8 cellular contexts compared by ENCODE assay signal in genomic region chr1:86499987-86500593, GRCh38. TPM values are rescaled to one million over a fixed set of nuclear protein-coding genes. Genes with fewer than 3 reads are reported as not detected.
DNase-seq lines count a peak whose midpoint lies in the region; ATAC-seq and TF ChIP-seq lines count a peak whose summit lies in the region.

No MANE protein-coding gene starts in this region.

- CTCF ChIA-PET in activated CD4-positive, alpha-beta memory T cell treated with anti-CD3 and anti-CD28 coated beads, Interleukin-2, amount 10 ng/mL, durations not matched to agents 7 days and 5 days (lab: Charles Lee), result interaction anchor here (0.5 to 3.8 kb wide), 31 partner anchors 9 to 817 kb away, joined by 3 to 32 read pairs (median 3); partner anchors contain the start of genes CLCA2 and ODF2L

- H3K27ac Mint-ChIP-seq in activated CD4-positive, alpha-beta memory T cell treated with anti-CD3 and anti-CD28 coated beads, Interleukin-2, amount 10 ng/mL, durations not matched to agents 7 days and 5 days, result no peak overlapping the region

- peaks cover 17% of the 10 kb centered on the region for H3K4me1 Mint-ChIP-seq in activated CD4-positive, alpha-beta memory T cell treated with anti-CD3 and anti-CD28 coated beads, Interleukin-2, amount 10 ng/mL, durations not matched to agents 7 days and 5 days

- intact Hi-C loops in ascending aorta (cut with DNase I), result no loop called here

- POLR2A ChIA-PET in activated CD4-positive, alpha-beta memory T cell treated with anti-CD3 and anti-CD28 coated beads, Interleukin-2, amount 10 ng/mL, durations not matched to agents 7 days and 5 days (lab: Charles Lee), result no interaction called here

- no peak overlapping the region for H3K4me3 Mint-ChIP-seq in activated CD4-positive, alpha-beta memory T cell treated with anti-CD3 and anti-CD28 coated beads, Interleukin-2, amount 10 ng/mL, durations not matched to agents 7 days and 5 days

- no peaks in the 10 kb centered on the region for H3K9me3 ChIP-seq in ascending aorta
- no peaks in the 10 kb centered on the region for H3K9me3 ChIP-seq in lung (ENCODE audit: control insufficient read depth in 2 of 2, insufficient read depth in 1 of 2, low read length in 1 of 2)

- H3K9me3 Mint-ChIP-seq in activated CD4-positive, alpha-beta memory T cell treated with anti-CD3 and anti-CD28 coated beads, Interleukin-2, amount 10 ng/mL, durations not matched to agents 7 days and 5 days, result no peaks in the 10 kb centered on the region

- peak; percentile 47 to 72 (median 59) for TF ChIP-seq CTCF in ascending aorta (IDR thresholded peaks at IDR 0.05)
- TF ChIP-seq CTCF in lung (IDR thresholded peaks at IDR 0.05; ENCODE audit: control extremely low read depth, extremely low read depth), result peak; percentile 81

- ATAC-seq in GM21723 (IDR thresholded peaks at IDR 0.05; ENCODE audit: unreplicated experiment) (peak; percentile 42), lung (ENCODE audit: insufficient read depth, low FRiP score) (peak; percentile 35), GM18858 (IDR thresholded peaks at IDR 0.05; ENCODE audit: unreplicated experiment) (no peak)

- DNase-seq in COR-L47 (lab: John Stamatoyannopoulos, UW) (peak; percentile 73), NCI-H2107 (lab: John Stamatoyannopoulos, UW) (peak; percentile 42), ascending aorta (ENCODE audit: low spot score in 2 of 2) (no peak), lung (ENCODE audit: low spot score) (no peak), islet precursor cell (no peak)
- DNase-seq in activated CD4-positive, alpha-beta memory T cell treated with anti-CD3 and anti-CD28 coated beads, Interleukin-2, amount 10 ng/mL, durations not matched to agents 7 days and 5 days, result no peak

- no peak overlapping the region for H3K4me3 ChIP-seq in ascending aorta
- no peak overlapping the region for H3K4me3 ChIP-seq in lung

- H3K27me3 ChIP-seq in ascending aorta, result no peaks in the 10 kb centered on the region
- H3K27me3 ChIP-seq in lung (ENCODE audit: control insufficient read depth, insufficient read depth), result no peaks in the 10 kb centered on the region

- H3K36me3 Mint-ChIP-seq in activated CD4-positive, alpha-beta memory T cell treated with anti-CD3 and anti-CD28 coated beads, Interleukin-2, amount 10 ng/mL, durations not matched to agents 7 days and 5 days (ENCODE audit: low read depth), result no peaks in the 10 kb centered on the region

- H3K27me3 Mint-ChIP-seq in activated CD4-positive, alpha-beta memory T cell treated with anti-CD3 and anti-CD28 coated beads, Interleukin-2, amount 10 ng/mL, durations not matched to agents 7 days and 5 days, result peaks cover 15% of the 10 kb centered on the region

- WGBS in lung, 2 donors, result 10 to 16% methylated on average over 3 of the region's 3 CpGs

- no peak overlapping the region for H3K27ac ChIP-seq in ascending aorta
- H3K27ac ChIP-seq in lung (ENCODE audit: low read depth in 1 of 2, low read length in 1 of 2), result no peak overlapping the region

- no peaks in the 10 kb centered on the region for H3K36me3 ChIP-seq in ascending aorta
- H3K36me3 ChIP-seq in lung (ENCODE audit: control insufficient read depth in 2 of 2, insufficient read depth in 2 of 2, low read length in 2 of 2), result no peaks in the 10 kb centered on the region

- H3K4me1 ChIP-seq in ascending aorta (no peaks in the 10 kb centered on the region), lung (ENCODE audit: control insufficient read depth in 2 of 2, insufficient read depth in 2 of 2, low read length in 2 of 2) (peaks cover 4 to 8% of the 10 kb centered on the region in 2 donors)

RNA-seq across cellular contexts. Expression of gene CLCA1, which starts 31.4 kb away (rescaled TPM):
- not detected for total RNA-seq in ascending aorta
- total RNA-seq in lung, result under 1 TPM in 1 of 2 donors, not detected in 1; 0.15 TPM
- polyA plus RNA-seq in lung, result under 1 TPM in 1 of 2 donors, not detected in 1; 0.12 TPM
- not detected for total RNA-seq in activated CD4-positive, alpha-beta memory T cell treated with anti-CD3 and anti-CD28 coated beads, Interleukin-2, amount 10 ng/mL, durations not matched to agents 7 days and 5 days

RNA-seq across cellular contexts. Expression of gene CLCA4, which starts 46.8 kb away (rescaled TPM):
- total RNA-seq in ascending aorta, result not detected
- total RNA-seq in lung, result under 1 TPM; 0.09 to 0.11 TPM
- under 1 TPM; 0.16 to 0.20 TPM for polyA plus RNA-seq in lung
- total RNA-seq in activated CD4-positive, alpha-beta memory T cell treated with anti-CD3 and anti-CD28 coated beads, Interleukin-2, amount 10 ng/mL, durations not matched to agents 7 days and 5 days, result not detected

Comparison
In these comparisons a context has a peak if more than half of its experiments do, and no peak if none do; other contexts are left out.
1. DNase-seq: peak in COR-L47 (single experiment) and NCI-H2107 (single experiment); none in ascending aorta (0 of 2), lung (single experiment), islet precursor cell (single experiment) and activated CD4-positive, alpha-beta memory T cell treated with anti-CD3 and anti-CD28 coated beads, Interleukin-2, amount 10 ng/mL, durations not matched to agents 7 days and 5 days (single experiment).